ENCODE assay signal across 14 cellular contexts in genomic region chr12:121986494-121987245, GRCh38. TPM values are rescaled to one million over a fixed set of nuclear protein-coding genes. Genes with fewer than 3 reads are reported as not detected.
A peak's percentile ranks its signal among the peaks of the same experiment; 100 is the strongest.
DNase-seq lines count a peak whose midpoint lies in the region; ATAC-seq and TF ChIP-seq lines count a peak whose summit lies in the region.
"Had no signal": no experiment of that assay in that cellular context is flagged by ENCODE, and none has a peak within 500 bp of the region (broad histone marks: within the 10 kb centered on the region; RNA-seq: fewer than 3 reads in every experiment).

No MANE protein-coding gene starts in this region.

- no peaks in the 10 kb centered on the region for H3F3A ChIP-seq in neural progenitor cell (ENCODE audit: low read depth)

- intact Hi-C loops in posterior vena cava (cut with DNase I): no loop called here

- peaks cover 6% of the 10 kb centered on the region for H3K4me1 ChIP-seq in neural progenitor cell
- H3K4me1 ChIP-seq: Caco-2, HAP-1 had no signal

- no peak overlapping the region for H3K4me2 ChIP-seq in neural progenitor cell

- no peak overlapping the region for H3K4me3 ChIP-seq in neural progenitor cell
- H3K4me3 ChIP-seq: GM12878, HAP-1 had no signal

- no peaks in the 10 kb centered on the region for H3K27me3 Mint-ChIP-seq in T-helper 17 cell
- peaks cover 4% of the 10 kb centered on the region for H3K27me3 Mint-ChIP-seq in neural progenitor cell (ENCODE audit: insufficient read depth, low read depth)

- no peaks in the 10 kb centered on the region for H3K79me2 ChIP-seq in neural progenitor cell (ENCODE audit: low read depth)

- DNase-seq in NCI-H2171 treated with DMSO at 0.1 percent for 48 hours (lab: John Stamatoyannopoulos, UW) (peak; percentile 36), NCI-H2171 (lab: John Stamatoyannopoulos, UW) (no peak), NCI-H69 (lab: John Stamatoyannopoulos, UW) (peak; percentile 47), T-helper 17 cell (no peak), posterior vena cava (ENCODE audit: low spot score) (peak; percentile 22), neural progenitor cell (ENCODE audit: low spot score) (no peak)
- DNase-seq: Caco-2; CD8-positive, alpha-beta memory T cell; DMS 273 treated with DMSO at 0.1 percent for 48 hours had no signal

- no peak overlapping the region for H2AFZ ChIP-seq in neural progenitor cell (replicated peaks)

- H3K36me3 ChIP-seq in neural progenitor cell: no peaks in the 10 kb centered on the region
- H3K36me3 ChIP-seq: HAP-1 had no signal

- peaks cover 2% of the 10 kb centered on the region for H3K4me1 Mint-ChIP-seq in T-helper 17 cell
- H3K4me1 Mint-ChIP-seq in neural progenitor cell: peaks cover 10% of the 10 kb centered on the region

- H3K27ac Mint-ChIP-seq in T-helper 17 cell (peak overlapping the region; percentile 9), neural progenitor cell (no peak overlapping the region)
- H3K27ac Mint-ChIP-seq: CD8-positive, alpha-beta memory T cell had no signal

- no peak overlapping the region for H3K9ac ChIP-seq in neural progenitor cell

- H3K36me3 Mint-ChIP-seq in T-helper 17 cell (ENCODE audit: low read depth): no peaks in the 10 kb centered on the region
- no peaks in the 10 kb centered on the region for H3K36me3 Mint-ChIP-seq in neural progenitor cell
- H3K36me3 Mint-ChIP-seq: CD8-positive, alpha-beta memory T cell had no signal

- ATAC-seq in T-helper 17 cell (no peak), GM19351 (IDR thresholded peaks at IDR 0.05; ENCODE audit: unreplicated experiment) (no peak), HG03354 (IDR thresholded peaks at IDR 0.05; ENCODE audit: poor library complexity, severe bottlenecking, unreplicated experiment) (no peak)
- ATAC-seq: GM12878 had no signal

- no peaks in the 10 kb centered on the region for H3K27me3 ChIP-seq in neural progenitor cell

- no peak overlapping the region for H3K4me3 Mint-ChIP-seq in T-helper 17 cell
- H3K4me3 Mint-ChIP-seq in neural progenitor cell: no peak overlapping the region
- H3K4me3 Mint-ChIP-seq: CD8-positive, alpha-beta memory T cell had no signal

- TF ChIP-seq CTCF in neural progenitor cell (IDR thresholded peaks at IDR 0.05): no peak

- H3K9me3 ChIP-seq in T-helper 17 cell (ENCODE audit: control insufficient read depth, low read length, poor library complexity, severe bottlenecking) (no peaks in the 10 kb centered on the region), neural progenitor cell (ENCODE audit: low read depth) (no peaks in the 10 kb centered on the region)
- H3K9me3 ChIP-seq: Caco-2, HAP-1 had no signal

- no peaks in the 10 kb centered on the region for H3K9me3 Mint-ChIP-seq in neural progenitor cell
- H3K9me3 Mint-ChIP-seq: CD8-positive, alpha-beta memory T cell had no signal

- no peaks in the 10 kb centered on the region for H4K20me1 ChIP-seq in neural progenitor cell (ENCODE audit: low read depth)

- H3K27ac ChIP-seq in neural progenitor cell: no peak overlapping the region
- H3K27ac ChIP-seq: 22Rv1 had no signal

RNA-seq across cellular contexts. Expression of gene BCL7A, which starts 35.0 kb away (rescaled TPM):
- total RNA-seq in T-helper 17 cell (1 to 10 TPM; 2.6 to 4.0 TPM), posterior vena cava (1 to 10 TPM; 3.3 to 7.6 TPM), neural progenitor cell (ENCODE audit: low replicate concordance) (22.1 and 41.3 TPM in 2 replicates)

Comparison
In these comparisons a context has a peak if more than half of its experiments do, and no peak if none do; other contexts are left out.
1. DNase-seq: peak in NCI-H2171 treated with DMSO at 0.1 percent for 48 hours (single experiment), NCI-H69 (single experiment) and posterior vena cava (single experiment); none in NCI-H2171 (single experiment), T-helper 17 cell (0 of 3) and neural progenitor cell (single experiment).